ENCODE assay signal across 1 cellular context in the genomic region with DNA sequence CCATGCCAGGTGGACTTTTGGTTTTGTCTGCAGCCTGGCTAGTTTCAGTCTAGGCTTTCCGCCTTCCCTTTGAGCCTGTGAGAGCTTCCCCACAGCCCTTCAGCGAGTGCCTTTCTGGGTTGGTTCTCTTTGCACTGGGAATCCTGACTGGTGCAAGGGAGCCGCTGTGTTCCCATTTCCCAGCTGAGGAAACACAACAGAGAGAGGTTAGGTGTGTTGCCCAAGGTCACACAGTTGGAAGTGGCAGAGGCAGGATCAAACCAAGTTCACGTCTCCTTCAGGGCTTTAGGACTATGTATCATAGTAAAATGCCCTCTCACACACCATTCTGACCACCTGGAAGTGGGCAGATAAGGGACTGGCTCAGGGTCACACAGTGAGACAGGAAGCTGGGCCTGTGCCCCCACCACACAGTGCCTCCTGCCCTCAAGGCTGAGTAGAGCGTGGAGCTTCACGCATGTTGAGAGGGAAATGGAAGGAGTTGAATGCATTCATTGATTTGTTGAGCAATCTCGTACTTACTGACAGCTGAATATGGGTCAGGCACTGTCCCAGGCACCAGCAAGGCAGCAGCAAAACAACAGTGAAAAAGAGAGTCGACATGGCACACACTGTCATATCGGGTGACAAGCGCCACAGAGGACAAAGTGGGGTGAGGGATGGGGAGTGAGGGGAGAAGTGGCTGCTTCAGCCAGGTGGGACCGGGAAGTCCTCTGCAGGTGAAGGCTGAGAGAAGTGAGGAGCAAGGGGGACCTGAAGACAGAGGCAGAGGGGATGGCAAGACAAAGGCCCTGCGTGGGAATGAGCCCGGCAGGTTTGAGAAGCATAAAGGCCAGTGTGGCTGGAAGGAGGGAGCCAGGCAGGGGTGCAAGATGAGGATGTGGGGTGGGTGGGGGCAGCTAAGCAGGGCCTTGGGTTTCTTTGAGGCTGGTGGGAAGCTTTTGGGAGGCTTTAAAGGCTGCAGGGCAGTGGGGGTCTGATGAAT.
A peak's percentile ranks its signal among the peaks of the same experiment; 100 is the strongest.
TF ChIP-seq lines count a peak whose summit lies in the region.

No MANE protein-coding gene starts in this region.

TF ChIP-seq in HepG2, 621 proteins besides CTCF, POLR2A, EP300 and RAD21 (continues in another document):
- TF ChIP-seq ZSCAN22 (CRISPR knock-in tag; IDR thresholded peaks at IDR 0.05) (no peak), RNF2 (conservative IDR thresholded peaks at IDR 0.05; ENCODE audit: low read depth) (no peak), RFX5 (IDR thresholded peaks at IDR 0.05; ENCODE audit: low read depth, low read length) (no peak), CEBPG (CRISPR knock-in tag; IDR thresholded peaks at IDR 0.05) (peak; percentile 58; the same call in 1 of the 2 replicates), ZNF430 (CRISPR knock-in tag; IDR thresholded peaks at IDR 0.05) (no peak), SCMH1 (CRISPR knock-in tag; IDR thresholded peaks at IDR 0.05; ENCODE audit: borderline replicate concordance) (no peak), ZNF780A (CRISPR knock-in tag; IDR thresholded peaks at IDR 0.05) (no peak), ZMYM3 (CRISPR knock-in tag; IDR thresholded peaks at IDR 0.05) (peak; percentile 88), ZNF234 (CRISPR knock-in tag; conservative IDR thresholded peaks at IDR 0.05) (no peak), JUND (CRISPR knock-in tag; IDR thresholded peaks at IDR 0.05) (no peak), CEBPB (IDR thresholded peaks at IDR 0.05; ENCODE audit: borderline replicate concordance, low read depth, low read length) (peak; percentile 33; the same call in 1 of the 2 replicates), RFX3 (CRISPR knock-in tag; IDR thresholded peaks at IDR 0.05) (no peak), ZNF367 (CRISPR knock-in tag; IDR thresholded peaks at IDR 0.05; ENCODE audit: borderline replicate concordance) (no peak), ZNF7 (CRISPR knock-in tag; IDR thresholded peaks at IDR 0.05) (0 out of 2 replicates have a peak, but pooled peaks have one; percentile 47), ZNF569 (CRISPR knock-in tag; IDR thresholded peaks at IDR 0.05; ENCODE audit: borderline replicate concordance) (no peak), LCORL (IDR thresholded peaks at IDR 0.05) (no peak), LCORL (CRISPR knock-in tag; IDR thresholded peaks at IDR 0.05) (no peak), SMC3 (IDR thresholded peaks at IDR 0.05; ENCODE audit: low read length) (no peak), WIZ (CRISPR knock-in tag; IDR thresholded peaks at IDR 0.05) (no peak), ZSCAN31 (CRISPR knock-in tag; IDR thresholded peaks at IDR 0.05; ENCODE audit: low read depth) (no peak), ISL2 (CRISPR knock-in tag; IDR thresholded peaks at IDR 0.05) (no peak), GABPA (IDR thresholded peaks at IDR 0.05; ENCODE audit: low read depth, low read length) (no peak), GABPA (CRISPR knock-in tag; IDR thresholded peaks at IDR 0.05; ENCODE audit: low read depth) (no peak), ZNF768 (CRISPR knock-in tag; IDR thresholded peaks at IDR 0.05) (peak; percentile 83), ZNF180 (CRISPR knock-in tag; IDR thresholded peaks at IDR 0.05; ENCODE audit: borderline replicate concordance, low read depth) (no peak), HOXA9 (CRISPR knock-in tag; IDR thresholded peaks at IDR 0.05; ENCODE audit: borderline replicate concordance) (no peak), ZNF431 (CRISPR knock-in tag; IDR thresholded peaks at IDR 0.05; ENCODE audit: borderline replicate concordance, low read depth) (no peak), FOXK2 (IDR thresholded peaks at IDR 0.05) (no peak), ADNP (CRISPR knock-in tag; IDR thresholded peaks at IDR 0.05) (no peak)
- TF ChIP-seq, protein P1, sequence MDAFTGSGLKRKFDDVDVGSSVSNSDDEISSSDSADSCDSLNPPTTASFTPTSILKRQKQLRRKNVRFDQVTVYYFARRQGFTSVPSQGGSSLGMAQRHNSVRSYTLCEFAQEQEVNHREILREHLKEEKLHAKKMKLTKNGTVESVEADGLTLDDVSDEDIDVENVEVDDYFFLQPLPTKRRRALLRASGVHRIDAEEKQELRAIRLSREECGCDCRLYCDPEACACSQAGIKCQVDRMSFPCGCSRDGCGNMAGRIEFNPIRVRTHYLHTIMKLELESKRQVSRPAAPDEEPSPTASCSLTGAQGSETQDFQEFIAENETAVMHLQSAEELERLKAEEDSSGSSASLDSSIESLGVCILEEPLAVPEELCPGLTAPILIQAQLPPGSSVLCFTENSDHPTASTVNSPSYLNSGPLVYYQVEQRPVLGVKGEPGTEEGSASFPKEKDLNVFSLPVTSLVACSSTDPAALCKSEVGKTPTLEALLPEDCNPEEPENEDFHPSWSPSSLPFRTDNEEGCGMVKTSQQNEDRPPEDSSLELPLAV (CRISPR knock-in tag; conservative IDR thresholded peaks at IDR 0.05; ENCODE audit: low read depth): no peak
- TF ChIP-seq, protein P2, sequence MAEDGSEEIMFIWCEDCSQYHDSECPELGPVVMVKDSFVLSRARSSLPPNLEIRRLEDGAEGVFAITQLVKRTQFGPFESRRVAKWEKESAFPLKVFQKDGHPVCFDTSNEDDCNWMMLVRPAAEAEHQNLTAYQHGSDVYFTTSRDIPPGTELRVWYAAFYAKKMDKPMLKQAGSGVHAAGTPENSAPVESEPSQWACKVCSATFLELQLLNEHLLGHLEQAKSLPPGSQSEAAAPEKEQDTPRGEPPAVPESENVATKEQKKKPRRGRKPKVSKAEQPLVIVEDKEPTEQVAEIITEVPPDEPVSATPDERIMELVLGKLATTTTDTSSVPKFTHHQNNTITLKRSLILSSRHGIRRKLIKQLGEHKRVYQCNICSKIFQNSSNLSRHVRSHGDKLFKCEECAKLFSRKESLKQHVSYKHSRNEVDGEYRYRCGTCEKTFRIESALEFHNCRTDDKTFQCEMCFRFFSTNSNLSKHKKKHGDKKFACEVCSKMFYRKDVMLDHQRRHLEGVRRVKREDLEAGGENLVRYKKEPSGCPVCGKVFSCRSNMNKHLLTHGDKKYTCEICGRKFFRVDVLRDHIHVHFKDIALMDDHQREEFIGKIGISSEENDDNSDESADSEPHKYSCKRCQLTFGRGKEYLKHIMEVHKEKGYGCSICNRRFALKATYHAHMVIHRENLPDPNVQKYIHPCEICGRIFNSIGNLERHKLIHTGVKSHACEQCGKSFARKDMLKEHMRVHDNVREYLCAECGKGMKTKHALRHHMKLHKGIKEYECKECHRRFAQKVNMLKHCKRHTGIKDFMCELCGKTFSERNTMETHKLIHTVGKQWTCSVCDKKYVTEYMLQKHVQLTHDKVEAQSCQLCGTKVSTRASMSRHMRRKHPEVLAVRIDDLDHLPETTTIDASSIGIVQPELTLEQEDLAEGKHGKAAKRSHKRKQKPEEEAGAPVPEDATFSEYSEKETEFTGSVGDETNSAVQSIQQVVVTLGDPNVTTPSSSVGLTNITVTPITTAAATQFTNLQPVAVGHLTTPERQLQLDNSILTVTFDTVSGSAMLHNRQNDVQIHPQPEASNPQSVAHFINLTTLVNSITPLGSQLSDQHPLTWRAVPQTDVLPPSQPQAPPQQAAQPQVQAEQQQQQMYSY (CRISPR knock-in tag; IDR thresholded peaks at IDR 0.05): no peak
- TF ChIP-seq, protein P3, sequence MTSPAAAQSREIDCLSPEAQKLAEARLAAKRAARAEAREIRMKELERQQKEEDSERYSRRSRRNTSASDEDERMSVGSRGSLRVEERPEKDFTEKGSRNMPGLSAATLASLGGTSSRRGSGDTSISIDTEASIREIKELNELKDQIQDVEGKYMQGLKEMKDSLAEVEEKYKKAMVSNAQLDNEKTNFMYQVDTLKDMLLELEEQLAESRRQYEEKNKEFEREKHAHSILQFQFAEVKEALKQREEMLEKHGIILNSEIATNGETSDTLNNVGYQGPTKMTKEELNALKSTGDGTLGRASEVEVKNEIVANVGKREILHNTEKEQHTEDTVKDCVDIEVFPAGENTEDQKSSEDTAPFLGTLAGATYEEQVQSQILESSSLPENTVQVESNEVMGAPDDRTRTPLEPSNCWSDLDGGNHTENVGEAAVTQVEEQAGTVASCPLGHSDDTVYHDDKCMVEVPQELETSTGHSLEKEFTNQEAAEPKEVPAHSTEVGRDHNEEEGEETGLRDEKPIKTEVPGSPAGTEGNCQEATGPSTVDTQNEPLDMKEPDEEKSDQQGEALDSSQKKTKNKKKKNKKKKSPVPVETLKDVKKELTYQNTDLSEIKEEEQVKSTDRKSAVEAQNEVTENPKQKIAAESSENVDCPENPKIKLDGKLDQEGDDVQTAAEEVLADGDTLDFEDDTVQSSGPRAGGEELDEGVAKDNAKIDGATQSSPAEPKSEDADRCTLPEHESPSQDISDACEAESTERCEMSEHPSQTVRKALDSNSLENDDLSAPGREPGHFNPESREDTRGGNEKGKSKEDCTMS (CRISPR knock-in tag; conservative IDR thresholded peaks at IDR 0.05): no peak
- TF ChIP-seq, protein P4, sequence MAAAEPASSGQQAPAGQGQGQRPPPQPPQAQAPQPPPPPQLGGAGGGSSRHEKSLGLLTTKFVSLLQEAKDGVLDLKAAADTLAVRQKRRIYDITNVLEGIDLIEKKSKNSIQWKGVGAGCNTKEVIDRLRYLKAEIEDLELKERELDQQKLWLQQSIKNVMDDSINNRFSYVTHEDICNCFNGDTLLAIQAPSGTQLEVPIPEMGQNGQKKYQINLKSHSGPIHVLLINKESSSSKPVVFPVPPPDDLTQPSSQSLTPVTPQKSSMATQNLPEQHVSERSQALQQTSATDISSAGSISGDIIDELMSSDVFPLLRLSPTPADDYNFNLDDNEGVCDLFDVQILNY (CRISPR knock-in tag; conservative IDR thresholded peaks at IDR 0.05): no peak
- TF ChIP-seq, protein P5, sequence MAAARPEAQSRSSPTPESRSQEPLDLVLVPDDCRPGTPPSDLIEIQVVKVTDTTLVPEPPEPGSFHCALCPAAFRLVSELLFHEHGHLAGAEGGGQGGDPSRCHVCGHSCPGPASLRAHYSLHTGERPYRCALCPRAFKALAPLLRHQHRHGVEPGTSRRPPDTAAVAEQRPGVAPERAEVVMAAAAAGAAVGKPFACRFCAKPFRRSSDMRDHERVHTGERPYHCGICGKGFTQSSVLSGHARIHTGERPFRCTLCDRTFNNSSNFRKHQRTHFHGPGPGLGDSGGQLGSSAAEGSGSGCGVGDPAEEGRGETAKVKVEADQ (CRISPR knock-in tag; IDR thresholded peaks at IDR 0.05; ENCODE audit: borderline replicate concordance): no peak
- TF ChIP-seq, protein P6, sequence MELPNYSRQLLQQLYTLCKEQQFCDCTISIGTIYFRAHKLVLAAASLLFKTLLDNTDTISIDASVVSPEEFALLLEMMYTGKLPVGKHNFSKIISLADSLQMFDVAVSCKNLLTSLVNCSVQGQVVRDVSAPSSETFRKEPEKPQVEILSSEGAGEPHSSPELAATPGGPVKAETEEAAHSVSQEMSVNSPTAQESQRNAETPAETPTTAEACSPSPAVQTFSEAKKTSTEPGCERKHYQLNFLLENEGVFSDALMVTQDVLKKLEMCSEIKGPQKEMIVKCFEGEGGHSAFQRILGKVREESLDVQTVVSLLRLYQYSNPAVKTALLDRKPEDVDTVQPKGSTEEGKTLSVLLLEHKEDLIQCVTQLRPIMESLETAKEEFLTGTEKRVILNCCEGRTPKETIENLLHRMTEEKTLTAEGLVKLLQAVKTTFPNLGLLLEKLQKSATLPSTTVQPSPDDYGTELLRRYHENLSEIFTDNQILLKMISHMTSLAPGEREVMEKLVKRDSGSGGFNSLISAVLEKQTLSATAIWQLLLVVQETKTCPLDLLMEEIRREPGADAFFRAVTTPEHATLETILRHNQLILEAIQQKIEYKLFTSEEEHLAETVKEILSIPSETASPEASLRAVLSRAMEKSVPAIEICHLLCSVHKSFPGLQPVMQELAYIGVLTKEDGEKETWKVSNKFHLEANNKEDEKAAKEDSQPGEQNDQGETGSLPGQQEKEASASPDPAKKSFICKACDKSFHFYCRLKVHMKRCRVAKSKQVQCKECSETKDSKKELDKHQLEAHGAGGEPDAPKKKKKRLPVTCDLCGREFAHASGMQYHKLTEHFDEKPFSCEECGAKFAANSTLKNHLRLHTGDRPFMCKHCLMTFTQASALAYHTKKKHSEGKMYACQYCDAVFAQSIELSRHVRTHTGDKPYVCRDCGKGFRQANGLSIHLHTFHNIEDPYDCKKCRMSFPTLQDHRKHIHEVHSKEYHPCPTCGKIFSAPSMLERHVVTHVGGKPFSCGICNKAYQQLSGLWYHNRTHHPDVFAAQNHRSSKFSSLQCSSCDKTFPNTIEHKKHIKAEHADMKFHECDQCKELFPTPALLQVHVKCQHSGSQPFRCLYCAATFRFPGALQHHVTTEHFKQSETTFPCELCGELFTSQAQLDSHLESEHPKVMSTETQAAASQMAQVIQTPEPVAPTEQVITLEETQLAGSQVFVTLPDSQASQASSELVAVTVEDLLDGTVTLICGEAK (IDR thresholded peaks at IDR 0.05): no peak
- TF ChIP-seq, protein P6 (CRISPR knock-in tag; IDR thresholded peaks at IDR 0.05): no peak
- TF ChIP-seq, protein P7, sequence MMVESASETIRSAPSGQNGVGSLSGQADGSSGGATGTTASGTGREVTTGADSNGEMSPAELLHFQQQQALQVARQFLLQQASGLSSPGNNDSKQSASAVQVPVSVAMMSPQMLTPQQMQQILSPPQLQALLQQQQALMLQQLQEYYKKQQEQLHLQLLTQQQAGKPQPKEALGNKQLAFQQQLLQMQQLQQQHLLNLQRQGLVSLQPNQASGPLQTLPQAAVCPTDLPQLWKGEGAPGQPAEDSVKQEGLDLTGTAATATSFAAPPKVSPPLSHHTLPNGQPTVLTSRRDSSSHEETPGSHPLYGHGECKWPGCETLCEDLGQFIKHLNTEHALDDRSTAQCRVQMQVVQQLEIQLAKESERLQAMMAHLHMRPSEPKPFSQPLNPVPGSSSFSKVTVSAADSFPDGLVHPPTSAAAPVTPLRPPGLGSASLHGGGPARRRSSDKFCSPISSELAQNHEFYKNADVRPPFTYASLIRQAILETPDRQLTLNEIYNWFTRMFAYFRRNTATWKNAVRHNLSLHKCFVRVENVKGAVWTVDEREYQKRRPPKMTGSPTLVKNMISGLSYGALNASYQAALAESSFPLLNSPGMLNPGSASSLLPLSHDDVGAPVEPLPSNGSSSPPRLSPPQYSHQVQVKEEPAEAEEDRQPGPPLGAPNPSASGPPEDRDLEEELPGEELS (CRISPR knock-in tag; IDR thresholded peaks at IDR 0.05): no peak
